ENCODE assay signal across 8 cellular contexts in genomic region chr2:84022810-84023431, GRCh38.
DNase-seq lines count a peak whose midpoint lies in the region; ATAC-seq, FAIRE-seq and TF ChIP-seq lines count a peak whose summit lies in the region.

No MANE protein-coding gene starts in this region.

- POLR2A ChIA-PET in activated CD8-positive, alpha-beta T cell treated with anti-CD3 and anti-CD28 coated beads for 36 hours (lab: Charles Lee): no interaction called here
- POLR2A ChIA-PET in CD4-positive, alpha-beta T cell (lab: Charles Lee): no interaction called here

- no peak overlapping the region for H3K4me3 Mint-ChIP-seq in CD4-positive, CD25-positive, alpha-beta regulatory T cell
- H3K4me3 Mint-ChIP-seq in activated CD8-positive, alpha-beta T cell treated with anti-CD3 and anti-CD28 coated beads for 36 hours: no peak overlapping the region
- H3K4me3 Mint-ChIP-seq in CD4-positive, alpha-beta T cell: no peak overlapping the region

- peak in 2 of 3 donors; percentile 2 to 50 for DNase-seq in CD4-positive, CD25-positive, alpha-beta regulatory T cell
- peak; percentile 17 for DNase-seq in GM13977 (ENCODE audit: low spot score)
- DNase-seq in NCI-H1694 treated with DMSO at 0.1 percent for 48 hours (lab: John Stamatoyannopoulos, UW): peak; percentile 39
- DNase-seq in activated CD8-positive, alpha-beta T cell treated with anti-CD3 and anti-CD28 coated beads for 36 hours: peak; percentile 25
- no peak for DNase-seq in activated gamma-delta T cell treated with Interleukin-2 at 50 U/mL for 16 hours
- no peak for DNase-seq in CD4-positive, alpha-beta T cell

- no peaks in the 10 kb centered on the region for H3K9me3 ChIP-seq in CD4-positive, CD25-positive, alpha-beta regulatory T cell (ENCODE audit: control insufficient read depth in 2 of 2, low read length in 2 of 2)
- no peaks in the 10 kb centered on the region for H3K9me3 ChIP-seq in CD4-positive, alpha-beta T cell (ENCODE audit: control insufficient read depth, low read length)

- H3K27ac Mint-ChIP-seq in CD4-positive, CD25-positive, alpha-beta regulatory T cell: no peak overlapping the region
- no peak overlapping the region for H3K27ac Mint-ChIP-seq in activated CD8-positive, alpha-beta T cell treated with anti-CD3 and anti-CD28 coated beads for 36 hours
- H3K27ac Mint-ChIP-seq in CD4-positive, alpha-beta T cell: no peak overlapping the region

- in situ Hi-C loops in GM13977 (cut with MboI; ENCODE audit: low pct_unique_long_range_greater_than_20kb, low sequenced_read_pairs, unreplicated experiment): loop anchor here (25.0 kb wide), 1 partner anchor 289 kb away; no protein-coding TSS in a partner anchor

- H3K36me3 ChIP-seq in CD4-positive, CD25-positive, alpha-beta regulatory T cell (ENCODE audit: control insufficient read depth, insufficient read depth, low read length): no peaks in the 10 kb centered on the region

- no peaks in the 10 kb centered on the region for H3K27me3 Mint-ChIP-seq in CD4-positive, CD25-positive, alpha-beta regulatory T cell
- peaks cover 6% of the 10 kb centered on the region for H3K27me3 Mint-ChIP-seq in activated CD8-positive, alpha-beta T cell treated with anti-CD3 and anti-CD28 coated beads for 36 hours
- peaks cover 8% of the 10 kb centered on the region for H3K27me3 Mint-ChIP-seq in CD4-positive, alpha-beta T cell

- no peaks in the 10 kb centered on the region for H3K27me3 ChIP-seq in CD4-positive, CD25-positive, alpha-beta regulatory T cell (ENCODE audit: control insufficient read depth, insufficient read depth, low read length)
- H3K27me3 ChIP-seq in CD4-positive, alpha-beta T cell (ENCODE audit: control insufficient read depth, insufficient read depth, low read length): no peaks in the 10 kb centered on the region

- CTCF ChIA-PET in activated CD8-positive, alpha-beta T cell treated with anti-CD3 and anti-CD28 coated beads for 36 hours (lab: Charles Lee): interaction anchor here (0.6 to 1.8 kb wide), 12 partner anchors 9 to 293 kb away, joined by 3 to 17 read pairs (median 4); no protein-coding TSS in a partner anchor
- CTCF ChIA-PET in CD4-positive, alpha-beta T cell (lab: Charles Lee): no interaction called here

- no peaks in the 10 kb centered on the region for H3K36me3 Mint-ChIP-seq in CD4-positive, CD25-positive, alpha-beta regulatory T cell
- H3K36me3 Mint-ChIP-seq in activated CD8-positive, alpha-beta T cell treated with anti-CD3 and anti-CD28 coated beads for 36 hours (ENCODE audit: low read depth): no peaks in the 10 kb centered on the region
- H3K36me3 Mint-ChIP-seq in CD4-positive, alpha-beta T cell (ENCODE audit: low read depth): no peaks in the 10 kb centered on the region

- H3K4me1 Mint-ChIP-seq in CD4-positive, CD25-positive, alpha-beta regulatory T cell: no peaks in the 10 kb centered on the region
- H3K4me1 Mint-ChIP-seq in activated CD8-positive, alpha-beta T cell treated with anti-CD3 and anti-CD28 coated beads for 36 hours (ENCODE audit: low read depth): no peaks in the 10 kb centered on the region
- H3K4me1 Mint-ChIP-seq in CD4-positive, alpha-beta T cell (ENCODE audit: low read depth): no peaks in the 10 kb centered on the region

- FAIRE-seq in islet of Langerhans (lab: Jason Lieb, UNC): peak; percentile 85

- no peak overlapping the region for H3K27ac ChIP-seq in CD4-positive, CD25-positive, alpha-beta regulatory T cell (ENCODE audit: insufficient read depth, low read length, poor library complexity, severe bottlenecking)
- H3K27ac ChIP-seq in CD4-positive, alpha-beta T cell (ENCODE audit: low read depth, low read length): no peak overlapping the region

- intact Hi-C loops in activated CD8-positive, alpha-beta T cell treated with anti-CD3 and anti-CD28 coated beads for 36 hours (cut with micrococcal nuclease): loop anchor here (5.0 kb wide), 1 partner anchor 279 kb away; no protein-coding TSS in a partner anchor
- intact Hi-C loops in CD4-positive, alpha-beta T cell (cut with DNase I, micrococcal nuclease): loop anchor here in 1 of 2 experiments (5.0 kb wide), 2 partner anchors 279 to 1264 kb away; no protein-coding TSS in a partner anchor

- ATAC-seq in CD4-positive, CD25-positive, alpha-beta regulatory T cell (ENCODE audit: low read depth in 2 of 2): no peak
- ATAC-seq in activated CD8-positive, alpha-beta T cell treated with anti-CD3 and anti-CD28 coated beads for 36 hours: no peak
- ATAC-seq in CD4-positive, alpha-beta T cell (ENCODE audit: poor library complexity): no peak
- no peak for ATAC-seq in GM21529 (IDR thresholded peaks at IDR 0.05; ENCODE audit: unreplicated experiment)

- peak; percentile 61 for TF ChIP-seq CTCF in GM13977 (IDR thresholded peaks at IDR 0.05; ENCODE audit: extremely low read depth, insufficient read depth, missing control alignments)
- peak; percentile 71 for TF ChIP-seq CTCF in activated CD8-positive, alpha-beta T cell treated with anti-CD3 and anti-CD28 coated beads for 36 hours (IDR thresholded peaks at IDR 0.05)
- TF ChIP-seq CTCF in CD4-positive, alpha-beta T cell (IDR thresholded peaks at IDR 0.05): no peak

- H3K9me3 Mint-ChIP-seq in CD4-positive, CD25-positive, alpha-beta regulatory T cell: peaks cover 0 to 2% (median 0%) of the 10 kb centered on the region in 7 donors
- H3K9me3 Mint-ChIP-seq in activated CD8-positive, alpha-beta T cell treated with anti-CD3 and anti-CD28 coated beads for 36 hours: no peaks in the 10 kb centered on the region
- no peaks in the 10 kb centered on the region for H3K9me3 Mint-ChIP-seq in CD4-positive, alpha-beta T cell

- H3K4me3 ChIP-seq in CD4-positive, CD25-positive, alpha-beta regulatory T cell (ENCODE audit: low read depth, low read length): no peak overlapping the region

- no peaks in the 10 kb centered on the region for H3K4me1 ChIP-seq in CD4-positive, CD25-positive, alpha-beta regulatory T cell (ENCODE audit: control insufficient read depth, insufficient read depth, low read length, poor library complexity, severe bottlenecking)

Comparison
In these comparisons a context has a peak if more than half of its experiments do, and no peak if none do; other contexts are left out.
1. DNase-seq: peak in CD4-positive, CD25-positive, alpha-beta regulatory T cell (2 of 3), GM13977 (single experiment), NCI-H1694 treated with DMSO at 0.1 percent for 48 hours (single experiment) and activated CD8-positive, alpha-beta T cell treated with anti-CD3 and anti-CD28 coated beads for 36 hours (single experiment); none in activated gamma-delta T cell treated with Interleukin-2 at 50 U/mL for 16 hours (single experiment) and CD4-positive, alpha-beta T cell (0 of 10).